ENCODE assay signal across 8 cellular contexts in genomic region chr3:149120051-149120972, GRCh38. TPM values are rescaled to one million over a fixed set of nuclear protein-coding genes. Genes with fewer than 3 reads are reported as not detected.
DNase-seq lines count a peak whose midpoint lies in the region; ATAC-seq and FAIRE-seq lines count a peak whose summit lies in the region.

No MANE protein-coding gene starts in this region.

- no peak overlapping the region for H3K18ac ChIP-seq in mesendoderm (ENCODE audit: low read length)

- ATAC-seq in GM21390 (IDR thresholded peaks at IDR 0.05; ENCODE audit: unreplicated experiment) (peak; percentile 78), HG03108 (IDR thresholded peaks at IDR 0.05; ENCODE audit: unreplicated experiment) (no peak)

- peak; percentile 74 for FAIRE-seq in RCC 7860 (lab: Jason Lieb, UNC)

- H3K4me3 ChIP-seq in mesendoderm (ENCODE audit: low read length) = no peak overlapping the region

- H4K5ac ChIP-seq in mesendoderm (ENCODE audit: low read length) = no peak overlapping the region

- H3K27me3 ChIP-seq in mesendoderm (ENCODE audit: insufficient read depth, low read length, poor library complexity) = no peaks in the 10 kb centered on the region

- H3K23ac ChIP-seq in mesendoderm (ENCODE audit: low read length) = no peak overlapping the region

- DNase-seq in DMS53 (lab: John Stamatoyannopoulos, UW) = peak; percentile 73
- peak; percentile 77 for DNase-seq in M059J (ENCODE audit: low read depth)
- DNase-seq in RCC 7860 (ENCODE audit: low spot score) = peak; percentile 64
- DNase-seq in effector CD4-positive, alpha-beta T cell = peak; percentile 12
- peak; percentile 76 for DNase-seq in mesendoderm
- no peak for DNase-seq in activated CD4-positive, alpha-beta T cell treated with anti-CD3 and anti-CD28 coated beads for 1 hour

- H3K56ac ChIP-seq in mesendoderm (ENCODE audit: low read length) = no peak overlapping the region

- no peak overlapping the region for H2AK5ac ChIP-seq in mesendoderm (ENCODE audit: low read length)

- no peak overlapping the region for H2BK5ac ChIP-seq in mesendoderm (ENCODE audit: low read length)

- H3K4me2 ChIP-seq in mesendoderm (ENCODE audit: low read length) = no peak overlapping the region

- H3K4ac ChIP-seq in mesendoderm (ENCODE audit: low read depth, low read length) = no peak overlapping the region

- H3K36me3 ChIP-seq in mesendoderm (ENCODE audit: control insufficient read depth, insufficient read depth, low read length) = no peaks in the 10 kb centered on the region

- H2BK120ac ChIP-seq in mesendoderm (ENCODE audit: low read depth, low read length) = no peak overlapping the region

- WGBS in mesendoderm (ENCODE audit: extremely low coverage, insufficient coverage, low lambda C conversion rate) = no CpG with 5 or more reads among the region's 7 CpGs

- no peaks in the 10 kb centered on the region for H3K4me1 ChIP-seq in mesendoderm (ENCODE audit: control insufficient read depth, low read depth, low read length)

- H4K8ac ChIP-seq in mesendoderm (ENCODE audit: low read depth, low read length) = no peak overlapping the region

- H3K9ac ChIP-seq in mesendoderm (ENCODE audit: low read length) = no peak overlapping the region

- no peak overlapping the region for H2BK15ac ChIP-seq in mesendoderm (replicated peaks; ENCODE audit: low read depth)

- H3K79me1 ChIP-seq in mesendoderm (ENCODE audit: low read length) = no peaks in the 10 kb centered on the region

- H3K27ac ChIP-seq in mesendoderm (ENCODE audit: low read depth, low read length) = no peak overlapping the region

- H3K79me2 ChIP-seq in mesendoderm (ENCODE audit: control insufficient read depth, insufficient read depth, low read length) = no peaks in the 10 kb centered on the region

RNA-seq across cellular contexts. Expression of gene HPS3, which starts 9.1 kb away (rescaled TPM):
- total RNA-seq in M059J (2014; rRNA removed; shearing (Covaris generic)) = 55.7 and 62.2 TPM in 2 replicates
- polyA plus RNA-seq in mesendoderm (2013, experiment 1 of 2) = 16.5 TPM
- 15.7 TPM for polyA plus RNA-seq in mesendoderm (2013, experiment 2 of 2)

RNA-seq across cellular contexts. Expression of gene HLTF, which starts 34.0 kb away (rescaled TPM):
- total RNA-seq in M059J (2014; rRNA removed; shearing (Covaris generic)) = 87.9 and 110 TPM in 2 replicates
- 16.4 TPM for polyA plus RNA-seq in mesendoderm (2013, experiment 1 of 2)
- polyA plus RNA-seq in mesendoderm (2013, experiment 2 of 2) = 15.8 TPM
